8 cellular contexts compared by ENCODE assay signal in the genomic region with DNA sequence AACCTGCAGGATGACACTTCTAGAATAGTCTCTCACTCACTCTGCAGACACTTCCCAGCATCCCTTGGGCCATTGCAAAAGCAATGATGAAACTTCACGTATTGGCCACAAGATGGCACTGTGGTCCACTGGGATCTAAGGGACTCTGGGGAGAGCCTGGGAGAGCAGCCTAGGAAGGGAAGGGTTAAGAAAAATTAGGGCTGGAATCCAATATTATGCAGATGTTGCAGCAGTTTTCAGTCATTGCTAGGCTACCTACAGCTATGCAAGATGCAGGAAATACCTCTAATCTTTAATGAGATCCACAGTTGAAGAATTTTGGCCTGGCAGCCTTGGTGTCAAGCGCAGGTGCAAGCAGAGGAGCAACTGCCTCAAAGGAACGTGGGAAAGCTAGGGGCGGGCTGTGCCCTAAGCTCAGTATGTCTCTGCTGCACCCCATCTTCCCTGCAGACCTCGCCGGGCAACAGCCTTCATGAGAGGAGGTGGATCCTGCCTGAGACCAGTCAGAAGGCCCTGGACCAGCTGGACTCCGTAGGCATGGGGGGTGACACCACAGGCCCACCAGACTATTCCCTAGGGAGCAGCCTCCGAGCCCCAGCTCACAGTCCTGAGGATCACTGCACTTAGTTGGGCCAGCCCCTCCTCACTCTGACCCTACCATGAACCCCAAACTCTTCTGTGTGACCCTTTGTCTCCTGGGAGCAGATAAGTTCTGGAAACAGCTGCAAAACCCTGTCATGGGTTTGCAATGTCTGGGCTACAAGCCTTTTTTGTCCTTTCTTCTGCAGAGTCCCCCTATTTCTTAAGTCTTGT.
DNase-seq lines count a peak whose midpoint lies in the region; ATAC-seq and TF ChIP-seq lines count a peak whose summit lies in the region.

No MANE protein-coding gene starts in this region.

- H3K4me3 ChIP-seq in fibroblast of lung (replicated peaks in 1 of 4; ENCODE audit: control extremely low read depth in 1 of 4, insufficient read depth in 1 of 4, low read depth in 3 of 4, low read length in 4 of 4) = no peak overlapping the region

- TF ChIP-seq CTCF in fibroblast of lung (conservative IDR thresholded peaks at IDR 0.05 in 1 of 2, IDR thresholded peaks at IDR 0.05 in 1 of 2; ENCODE audit: low read depth in 1 of 2, low read length in 2 of 2) = peak; percentile 84 to 93

- H4K20me1 ChIP-seq in fibroblast of lung (ENCODE audit: control insufficient read depth, extremely low read depth, insufficient read depth, low read length) = no peaks in the 10 kb centered on the region

- H3K36me3 ChIP-seq in fibroblast of lung (ENCODE audit: control insufficient read depth, insufficient read depth, low read length) = no peaks in the 10 kb centered on the region

- H3K9ac ChIP-seq in fibroblast of lung (ENCODE audit: insufficient read depth, low read length) = no peak overlapping the region

- no peak overlapping the region for H2AFZ ChIP-seq in fibroblast of lung (ENCODE audit: low read length)

- no peaks in the 10 kb centered on the region for H3K79me2 ChIP-seq in fibroblast of lung (ENCODE audit: control insufficient read depth, insufficient read depth, low read length)

- H3K27me3 ChIP-seq in fibroblast of lung (ENCODE audit: control insufficient read depth, insufficient read depth, low read length) = no peaks in the 10 kb centered on the region

- DNase-seq in AG20443 (ENCODE audit: low spot score) = peak; percentile 61
- peak; percentile 18 for DNase-seq in NCI-H2081 treated with DMSO at 0.1 percent for 48 hours (lab: John Stamatoyannopoulos, UW)
- peak; percentile 20 for DNase-seq in activated CD4-positive, alpha-beta T cell treated with anti-CD3 and anti-CD28 coated beads, Interleukin-2, amount 50 U/mL, for 1 hour
- DNase-seq in fibroblast of lung (ENCODE audit: low read depth in 2 of 2) = peak; percentile 62 to 79
- peak in 38 of 56 donors; percentile 10 to 68 (median 32) for DNase-seq in nucleus accumbens (lab: John Stamatoyannopoulos, UW)
- DNase-seq in mesenteric fat pad (ENCODE audit: low spot score) = no peak

- no peaks in the 10 kb centered on the region for H3K4me1 ChIP-seq in fibroblast of lung (ENCODE audit: control insufficient read depth, extremely low read depth, insufficient read depth, low read length)

- ATAC-seq in GM18502 (IDR thresholded peaks at IDR 0.05; ENCODE audit: poor library complexity, unreplicated experiment) (peak; percentile 76), HG02884 (IDR thresholded peaks at IDR 0.05; ENCODE audit: unreplicated experiment) (peak; percentile 73)

- no peaks in the 10 kb centered on the region for H3K9me3 ChIP-seq in fibroblast of lung (ENCODE audit: control insufficient read depth, insufficient read depth, low read depth, low read length)

- no peak overlapping the region for H3K27ac ChIP-seq in fibroblast of lung (ENCODE audit: insufficient read depth, low read length)

- no peak overlapping the region for H3K4me2 ChIP-seq in fibroblast of lung (ENCODE audit: extremely low read depth, insufficient read depth, low read length)
